ENCODE assay signal across 17 cellular contexts in genomic region chr9:124394167-124394566, GRCh38. TPM values are rescaled to one million over a fixed set of nuclear protein-coding genes. Genes with fewer than 3 reads are reported as not detected.
DNase-seq lines count a peak whose midpoint lies in the region; ATAC-seq and TF ChIP-seq lines count a peak whose summit lies in the region.
"Had no signal": no experiment of that assay in that cellular context is flagged by ENCODE, and none has a peak within 500 bp of the region (broad histone marks: within the 10 kb centered on the region; RNA-seq: fewer than 3 reads in every experiment).

No MANE protein-coding gene starts in this region.

- H3K9me3 ChIP-seq in T-helper 17 cell (ENCODE audit: control insufficient read depth, low read length, poor library complexity, severe bottlenecking) (no peaks in the 10 kb centered on the region), fibroblast of lung (ENCODE audit: control insufficient read depth, insufficient read depth, low read depth, low read length) (no peaks in the 10 kb centered on the region), heart left ventricle (no peaks in the 10 kb centered on the region)
- H3K9me3 ChIP-seq: ascending aorta, sigmoid colon had no signal

- H3K27ac Mint-ChIP-seq in T-helper 17 cell, result peak overlapping the region; percentile 69

- no peak for TF ChIP-seq POLR2A in heart left ventricle (IDR thresholded peaks at IDR 0.05)

- H3K4me1 ChIP-seq in fibroblast of lung (ENCODE audit: control insufficient read depth, extremely low read depth, insufficient read depth, low read length) (peaks cover 38% of the 10 kb centered on the region), heart left ventricle (peaks cover 0 to 68% (median 30%) of the 10 kb centered on the region in 12 donors)

- no peak overlapping the region for H2AFZ ChIP-seq in fibroblast of lung (ENCODE audit: low read length)

- H3K27ac ChIP-seq in fibroblast of lung (ENCODE audit: insufficient read depth, low read length) (peak overlapping the region; percentile 14), heart left ventricle (peak overlapping the region in 1 of 12 donors; percentile 6)
- H3K27ac ChIP-seq: ascending aorta, sigmoid colon had no signal

- H4K20me1 ChIP-seq in fibroblast of lung (ENCODE audit: control insufficient read depth, extremely low read depth, insufficient read depth, low read length), result no peaks in the 10 kb centered on the region

- H3K4me2 ChIP-seq in fibroblast of lung (ENCODE audit: extremely low read depth, insufficient read depth, low read length), result no peak overlapping the region

- DNase-seq in EL, result peak; percentile 14
- DNase-seq in T-helper 17 cell, result no peak
- peak in 1 of 2 donors; percentile 30 for DNase-seq in fibroblast of lung (ENCODE audit: low read depth in 2 of 2)
- DNase-seq in OCI-M2 (lab: John Stamatoyannopoulos, UW; ENCODE audit: unreplicated experiment), result no peak
- DNase-seq in NCI-H345 treated with DMSO at 0.1 percent for 48 hours (lab: John Stamatoyannopoulos, UW; ENCODE audit: unreplicated experiment), result no peak
- DNase-seq in heart left ventricle, result no peak
- DNase-seq: CD8-positive, alpha-beta memory T cell; effector CD4-positive, alpha-beta T cell; naive thymus-derived CD4-positive, alpha-beta T cell; NCI-H1417; NCI-H526 treated with DMSO at 0.1 percent for 48 hours; sigmoid colon had no signal

- H3K36me3 ChIP-seq in fibroblast of lung (ENCODE audit: control insufficient read depth, insufficient read depth, low read length), result peaks cover 2% of the 10 kb centered on the region
- H3K36me3 ChIP-seq in heart left ventricle, result peaks cover 0 to 43% (median 18%) of the 10 kb centered on the region in 9 donors

- TF ChIP-seq CTCF in fibroblast of lung (conservative IDR thresholded peaks at IDR 0.05 in 1 of 2, IDR thresholded peaks at IDR 0.05 in 1 of 2; ENCODE audit: low read depth in 1 of 2, low read length in 2 of 2) (no peak), heart left ventricle (IDR thresholded peaks at IDR 0.05) (no peak)

- 73 to 89% (median 76%) methylated on average over 2 of the region's 2 CpGs for WGBS in heart left ventricle, 4 donors

- peaks cover 31% of the 10 kb centered on the region for H3K4me1 Mint-ChIP-seq in T-helper 17 cell

- no peak overlapping the region for H3K4me3 Mint-ChIP-seq in T-helper 17 cell
- H3K4me3 Mint-ChIP-seq: CD8-positive, alpha-beta memory T cell; naive thymus-derived CD4-positive, alpha-beta T cell had no signal

- no peak overlapping the region for H3K4me3 ChIP-seq in fibroblast of lung (replicated peaks in 1 of 4; ENCODE audit: control extremely low read depth in 1 of 4, insufficient read depth in 1 of 4, low read depth in 3 of 4, low read length in 4 of 4)
- no peak overlapping the region for H3K4me3 ChIP-seq in heart left ventricle
- H3K4me3 ChIP-seq: ascending aorta, sigmoid colon had no signal

- H3K27me3 Mint-ChIP-seq in T-helper 17 cell, result no peaks in the 10 kb centered on the region
- H3K27me3 Mint-ChIP-seq: CD8-positive, alpha-beta memory T cell; naive thymus-derived CD4-positive, alpha-beta T cell had no signal

- H3K36me3 Mint-ChIP-seq in T-helper 17 cell (ENCODE audit: low read depth), result peaks cover 6% of the 10 kb centered on the region

- intact Hi-C loops in heart left ventricle (cut with DNase I), result loop anchor here in 5 of 10 donors (5.0 to 10.0 kb wide), 2 partner anchors 269 to 272 kb away; no protein-coding TSS in a partner anchor

- ATAC-seq in HG02610 (IDR thresholded peaks at IDR 0.05; ENCODE audit: unreplicated experiment), result peak; percentile 69
- peak; percentile 25 for ATAC-seq in T-helper 17 cell
- no peak for ATAC-seq in HG02588 (IDR thresholded peaks at IDR 0.05; ENCODE audit: unreplicated experiment)
- no peak for ATAC-seq in heart left ventricle
- ATAC-seq: naive thymus-derived CD4-positive, alpha-beta T cell had no signal

- H3K27me3 ChIP-seq in fibroblast of lung (ENCODE audit: control insufficient read depth, insufficient read depth, low read length), result no peaks in the 10 kb centered on the region
- H3K27me3 ChIP-seq in heart left ventricle, result no peaks in the 10 kb centered on the region
- H3K27me3 ChIP-seq: ascending aorta, sigmoid colon had no signal

- H3K79me2 ChIP-seq in fibroblast of lung (ENCODE audit: control insufficient read depth, insufficient read depth, low read length), result peaks cover 78% of the 10 kb centered on the region

- H3K9ac ChIP-seq in fibroblast of lung (ENCODE audit: insufficient read depth, low read length), result no peak overlapping the region

RNA-seq across cellular contexts. Expression of gene PSMB7, which starts 21.1 kb away (rescaled TPM):
- total RNA-seq in T-helper 17 cell (10 to 100 TPM; 70.7 to 77.5 TPM), fibroblast of lung (200 and 206 TPM in 2 replicates), heart left ventricle (100 to 1,000 TPM; 149 to 273 (median 163) TPM)
- polyA plus RNA-seq in fibroblast of lung (290 and 398 TPM in 2 replicates), heart left ventricle (100 to 1,000 TPM; 250 to 281 TPM)
- 286 and 381 TPM in 2 replicates for polyA plus RNA-seq in fibroblast of lung (2012)
- 136 and 163 TPM in 2 replicates for polyA minus RNA-seq in fibroblast of lung (ENCODE audit: low replicate concordance)

RNA-seq across cellular contexts. Expression of gene ADGRD2, which starts 56.1 kb away (rescaled TPM):
- total RNA-seq in T-helper 17 cell, result not detected
- not detected in 2 replicates for total RNA-seq in fibroblast of lung
- not detected in 2 replicates for polyA plus RNA-seq in fibroblast of lung
- not detected in 2 replicates for polyA plus RNA-seq in fibroblast of lung (2012)
- not detected in 2 replicates for polyA minus RNA-seq in fibroblast of lung (ENCODE audit: low replicate concordance)
- total RNA-seq in heart left ventricle, result not detected
- polyA plus RNA-seq in heart left ventricle, result not detected
- total RNA-seq: activated CD8-positive, alpha-beta memory T cell treated with anti-CD3 and anti-CD28 coated beads for 36 hours; ascending aorta; CD8-positive, alpha-beta memory T cell; glomerular endothelial cell; naive thymus-derived CD4-positive, alpha-beta T cell; sigmoid colon had no signal
- polyA plus RNA-seq: CD8-positive, alpha-beta memory T cell; naive thymus-derived CD4-positive, alpha-beta T cell; sigmoid colon had no signal

Comparison
In these comparisons a context has a peak if more than half of its experiments do, and no peak if none do; other contexts are left out.
1. ATAC-seq: peak in HG02610 (single experiment) and T-helper 17 cell (single experiment); none in HG02588 (single experiment) and heart left ventricle (0 of 4).